Comparison of ENCODE assay signal across 26 cellular contexts in the genomic region with DNA sequence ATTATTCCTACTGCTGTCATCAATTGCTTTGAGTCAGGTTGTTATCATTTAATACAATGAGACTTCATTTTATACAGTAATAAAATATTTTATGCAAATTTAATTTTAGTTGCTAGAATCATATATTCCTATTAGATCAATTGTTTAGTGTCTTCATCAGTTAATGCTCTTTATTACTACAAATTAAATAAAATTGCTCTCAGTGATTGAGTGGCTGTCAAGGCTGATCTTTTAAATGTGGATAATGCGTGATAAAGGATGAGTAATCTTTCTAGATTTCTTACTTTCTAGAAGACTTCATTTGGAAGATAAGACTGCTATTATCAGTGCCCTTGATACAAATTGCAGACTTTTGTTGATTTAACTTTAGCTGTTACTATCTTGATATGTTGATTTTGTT.
"Had no signal": no experiment of that assay in that cellular context is flagged by ENCODE, and none has a peak within 500 bp of the region (broad histone marks: within the 10 kb centered on the region; RNA-seq: fewer than 3 reads in every experiment).

No MANE protein-coding gene starts in this region.

- H3K9me3 ChIP-seq: stomach, suprapubic skin, testis, thoracic aorta, thyroid gland, tibial artery, transverse colon, upper lobe of left lung, upper lobe of right lung, uterus, vagina had no signal

- ATAC-seq: stimulated activated effector memory CD8-positive, alpha-beta T cell treated with anti-CD3 and anti-CD28 coated beads, Interleukin-12 subunit alpha, Interleukin-12 subunit beta, amount 100 ng/mL, for 72 hours; stimulated activated memory B cell treated with anti-CD40 and anti-IgM and Interleukin-4, amounts not matched to agents 10 μg/mL and 1 μg/mL and 100 μg/mL, for 72 hours; stimulated activated naive B cell treated with anti-CD40 and anti-IgM and Interleukin-4, amounts not matched to agents 10 μg/mL and 1 μg/mL and 100 μg/mL, for 72 hours; stimulated activated naive CD8-positive, alpha-beta T cell treated with anti-CD3 and anti-CD28 coated beads, Interleukin-15, amount 100 ng/mL, for 72 hours; stimulated activated naive CD8-positive, alpha-beta T cell treated with anti-CD3 and anti-CD28 coated beads, Interleukin-15, Interleukin-2, amounts not matched to agents 100 U/mL and 50 U/mL, for 24 hours; upper lobe of right lung had no signal

- DNase-seq: stimulated activated CD4-positive, alpha-beta T cell treated with anti-CD3 and anti-CD28 coated beads, Interleukin-2, amount 100 ng/mL, for 48 hours; stimulated activated CD4-positive, alpha-beta T cell treated with anti-CD3 and anti-CD28 coated beads, Interleukin-4, amount 100 ng/mL, for 1 hour; stimulated activated CD4-positive, alpha-beta T cell treated with anti-CD3 and anti-CD28 coated beads, Interleukin-4, amount 100 ng/mL, for 24 hours; stimulated activated CD4-positive, alpha-beta T cell treated with anti-CD3 and anti-CD28 coated beads, Interleukin-4, amount 100 ng/mL, for 4 hours; stimulated activated CD8-positive, alpha-beta memory T cell treated with anti-CD3 and anti-CD28 coated beads, Interleukin-4, amount 100 ng/mL, for 48 hours; stimulated activated naive B cell treated with anti-CD40 and anti-IgM and Interleukin-4, amounts not matched to agents 10 μg/mL and 1 μg/mL and 100 μg/mL, for 72 hours; stimulated activated naive CD4-positive, alpha-beta T cell; stimulated activated naive CD4-positive, alpha-beta T cell treated with Interleukin-2 at 50 U/mL for 16 hours; stimulated activated naive CD8-positive, alpha-beta T cell treated with anti-CD3 and anti-CD28 coated beads, Interleukin-15, amount 100 ng/mL, for 72 hours; stimulated activated naive CD8-positive, alpha-beta T cell treated with anti-CD3 and anti-CD28 coated beads, Interleukin-15, Interleukin-2, amounts not matched to agents 100 U/mL and 50 U/mL, for 24 hours; stomach; substantia nigra; testis; thyroid gland; tibial artery; transverse colon; trophoblast cell; upper lobe of left lung; upper lobe of right lung; uterus had no signal

- H3K4me1 ChIP-seq: stomach, suprapubic skin, testis, thyroid gland, tibial artery, tibial nerve, transverse colon, upper lobe of left lung, upper lobe of right lung, uterus, vagina had no signal

- H3K27me3 ChIP-seq: stomach, suprapubic skin, testis, thyroid gland, tibial artery, tibial nerve, transverse colon, upper lobe of left lung, upper lobe of right lung, uterus, vagina had no signal

- H3K27ac ChIP-seq: stomach, suprapubic skin, testis, thoracic aorta, thyroid gland, tibial artery, tibial nerve, transverse colon, upper lobe of left lung, upper lobe of right lung, uterus, vagina had no signal

- H3K36me3 ChIP-seq: stomach, suprapubic skin, thoracic aorta, thyroid gland, tibial artery, tibial nerve, transverse colon, upper lobe of left lung, upper lobe of right lung, uterus, vagina had no signal

- H3K4me3 ChIP-seq: stomach, suprapubic skin, testis, thoracic aorta, thyroid gland, tibial artery, tibial nerve, transverse colon, upper lobe of left lung, upper lobe of right lung, uterus, vagina had no signal
